1 cellular context compared by ENCODE assay signal in genomic region chr15:79212589-79213139, GRCh38.
TF ChIP-seq lines count a peak whose summit lies in the region.

No MANE protein-coding gene starts in this region.

TF ChIP-seq in GM23338, 12 proteins besides CTCF, POLR2A, EP300 and RAD21:
- TF ChIP-seq ZNF462 (CRISPR knock-in tag; IDR thresholded peaks at IDR 0.05) (no peak), STAT1 (IDR thresholded peaks at IDR 0.05; ENCODE audit: unreplicated experiment) (no peak), REST (IDR thresholded peaks at IDR 0.05; ENCODE audit: unreplicated experiment) (no peak), JUNB (IDR thresholded peaks at IDR 0.05; ENCODE audit: unreplicated experiment) (no peak), EZH2phosphoT487 (IDR thresholded peaks at IDR 0.05; ENCODE audit: unreplicated experiment) (no peak), NANOG (IDR thresholded peaks at IDR 0.05; ENCODE audit: borderline replicate concordance) (no peak), POLR2AphosphoS5 (IDR thresholded peaks at IDR 0.05; ENCODE audit: low read depth) (no peak), ZNF114 (CRISPR knock-in tag; IDR thresholded peaks at IDR 0.05) (no peak), ETS1 (IDR thresholded peaks at IDR 0.05) (no peak), ZNF331 (CRISPR knock-in tag; IDR thresholded peaks at IDR 0.05; ENCODE audit: low read depth) (no peak), CREB1 (CRISPR knock-in tag; IDR thresholded peaks at IDR 0.05; ENCODE audit: low read depth) (no peak), EZH2 (IDR thresholded peaks at IDR 0.05; ENCODE audit: low read depth, unreplicated experiment) (no peak)
TF ChIP-seq in GM23338: peak in this region for 0.
